Comparison of ENCODE assay signal across 24 cellular contexts in the genomic region with DNA sequence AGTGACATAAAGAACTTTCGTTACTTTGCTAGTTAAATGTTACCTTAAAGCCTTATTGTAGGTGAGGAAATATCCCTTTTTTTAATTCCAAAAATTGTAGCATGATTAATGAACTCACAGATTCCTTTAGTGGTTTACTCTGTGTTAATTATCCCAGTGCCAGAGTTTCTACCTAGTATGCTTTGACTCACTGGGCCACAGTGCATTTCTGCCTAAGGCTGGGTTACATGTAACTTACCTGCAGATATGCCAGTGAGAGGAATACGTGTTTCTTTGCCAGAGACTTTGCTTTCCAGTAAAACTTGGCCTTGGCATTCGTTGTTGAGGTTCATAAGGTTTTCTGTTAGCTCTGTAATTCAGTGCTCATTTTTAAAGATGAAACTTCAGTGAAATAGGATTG.
"Had no signal": no experiment of that assay in that cellular context is flagged by ENCODE, and none has a peak within 500 bp of the region (broad histone marks: within the 10 kb centered on the region; RNA-seq: fewer than 3 reads in every experiment).

No MANE protein-coding gene starts in this region.

- DNase-seq: activated CD4-positive, alpha-beta T cell treated with anti-CD3 and anti-CD28 coated beads, Interleukin-2, amount 10 ng/mL, durations not matched to agents 24 days and 14 days; activated CD4-positive, CD25-positive, alpha-beta regulatory T cell; activated CD8-positive, alpha-beta T cell treated with anti-CD3 and anti-CD28 coated beads for 36 hours; activated naive CD4-positive, alpha-beta T cell treated with anti-CD3 and anti-CD28 coated beads for 36 hours; activated T-cell treated with anti-CD3 and anti-CD28 coated beads, Interleukin-2, amount 50 U/mL, for 1 hour; anterior cingulate cortex; cerebellar nuclear complex; cortex of kidney; foreskin fibroblast; glutamatergic neuron; hypothalamus; naive thymus-derived CD4-positive, alpha-beta T cell; sigmoid colon; SK-N-SH; spleen; stimulated activated CD8-positive, alpha-beta memory T cell treated with anti-CD3 and anti-CD28 coated beads, Interleukin-4, amount 100 ng/mL, for 48 hours; stimulated activated naive CD4-positive, alpha-beta T cell; T-cell; thyroid gland had no signal

- H3K36me3 ChIP-seq: breast epithelium, neural progenitor cell, sigmoid colon, spleen, thyroid gland had no signal

- H3K9me3 Mint-ChIP-seq: activated CD4-positive, alpha-beta T cell treated with anti-CD3 and anti-CD28 coated beads, Interleukin-2, amount 10 ng/mL, durations not matched to agents 24 days and 14 days; activated CD8-positive, alpha-beta T cell treated with anti-CD3 and anti-CD28 coated beads for 36 hours; activated naive CD4-positive, alpha-beta T cell treated with anti-CD3 and anti-CD28 coated beads for 36 hours; activated T-helper 2 cell treated with anti-CD3 and anti-CD28 coated beads, Interferon-gamma antibody, Interleukin-2, Interleukin-4, amounts not matched to agents 10 μg/mL and 5 μg/mL and 100 μg/mL, durations not matched to agents 14 hours and 24 hours and 36 hours; naive thymus-derived CD4-positive, alpha-beta T cell; neural progenitor cell; T-cell had no signal

- H3K27ac ChIP-seq: breast epithelium, neural progenitor cell, sigmoid colon, spleen had no signal

- H3K4me3 ChIP-seq: breast epithelium, neural progenitor cell, sigmoid colon, spleen, thyroid gland had no signal

- H3K27me3 ChIP-seq: breast epithelium, neural progenitor cell, sigmoid colon, spleen, thyroid gland had no signal

- H3K4me3 Mint-ChIP-seq: activated CD4-positive, alpha-beta T cell treated with anti-CD3 and anti-CD28 coated beads, Interleukin-2, amount 10 ng/mL, durations not matched to agents 24 days and 14 days; activated CD8-positive, alpha-beta T cell treated with anti-CD3 and anti-CD28 coated beads for 36 hours; activated naive CD4-positive, alpha-beta T cell treated with anti-CD3 and anti-CD28 coated beads for 36 hours; naive thymus-derived CD4-positive, alpha-beta T cell; neural progenitor cell; T-cell had no signal

- H3K4me1 Mint-ChIP-seq: activated CD4-positive, alpha-beta T cell treated with anti-CD3 and anti-CD28 coated beads, Interleukin-2, amount 10 ng/mL, durations not matched to agents 24 days and 14 days had no signal

- H3K9me3 ChIP-seq: breast epithelium, sigmoid colon, SK-N-SH, spleen, thyroid gland had no signal

- FAIRE-seq: endothelial cell of umbilical vein, urothelium cell line had no signal

- H3K27ac Mint-ChIP-seq: activated CD4-positive, alpha-beta T cell treated with anti-CD3 and anti-CD28 coated beads, Interleukin-2, amount 10 ng/mL, durations not matched to agents 24 days and 14 days; activated CD8-positive, alpha-beta T cell treated with anti-CD3 and anti-CD28 coated beads for 36 hours; activated naive CD4-positive, alpha-beta T cell treated with anti-CD3 and anti-CD28 coated beads for 36 hours; activated T-helper 2 cell treated with anti-CD3 and anti-CD28 coated beads, Interferon-gamma antibody, Interleukin-2, Interleukin-4, amounts not matched to agents 10 μg/mL and 5 μg/mL and 100 μg/mL, durations not matched to agents 14 hours and 24 hours and 36 hours; neural progenitor cell; T-cell had no signal

- H3K27me3 Mint-ChIP-seq: activated CD4-positive, alpha-beta T cell treated with anti-CD3 and anti-CD28 coated beads, Interleukin-2, amount 10 ng/mL, durations not matched to agents 24 days and 14 days; activated CD8-positive, alpha-beta T cell treated with anti-CD3 and anti-CD28 coated beads for 36 hours; naive thymus-derived CD4-positive, alpha-beta T cell; T-cell had no signal

- H3K4me1 ChIP-seq: breast epithelium, sigmoid colon, spleen had no signal

- H3K36me3 Mint-ChIP-seq: neural progenitor cell had no signal

- ATAC-seq: activated CD8-positive, alpha-beta T cell treated with anti-CD3 and anti-CD28 coated beads for 36 hours; naive thymus-derived CD4-positive, alpha-beta T cell; T-cell had no signal
